ENCODE assay signal across 22 cellular contexts in genomic region chr2:131009713-131010475, GRCh38.
DNase-seq lines count a peak whose midpoint lies in the region; ATAC-seq lines count a peak whose summit lies in the region.
"Had no signal": no experiment of that assay in that cellular context is flagged by ENCODE, and none has a peak within 500 bp of the region (broad histone marks: within the 10 kb centered on the region; RNA-seq: fewer than 3 reads in every experiment).

No MANE protein-coding gene starts in this region.

- H3K36me3 Mint-ChIP-seq in activated CD8-positive, alpha-beta memory T cell treated with anti-CD3 and anti-CD28 coated beads, Interleukin-2, amount 10 ng/mL, durations not matched to agents 7 days and 5 days: peaks cover 1% of the 10 kb centered on the region
- H3K36me3 Mint-ChIP-seq in CD8-positive, alpha-beta memory T cell: peaks cover 0 to 8% (median 0%) of the 10 kb centered on the region in 3 donors
- H3K36me3 Mint-ChIP-seq in activated naive CD8-positive, alpha-beta T cell treated with anti-CD3 and anti-CD28 coated beads, Interleukin-2, amount 10 ng/mL, durations not matched to agents 7 days and 5 days: peaks cover 2% of the 10 kb centered on the region
- H3K36me3 Mint-ChIP-seq in naive thymus-derived CD8-positive, alpha-beta T cell: no peaks in the 10 kb centered on the region
- H3K36me3 Mint-ChIP-seq: CD14-positive monocyte had no signal

- peak; percentile 30 for ATAC-seq in activated CD8-positive, alpha-beta memory T cell treated with anti-CD3 and anti-CD28 coated beads, Interleukin-2, amount 10 ng/mL, durations not matched to agents 7 days and 5 days
- peak; percentile 34 for ATAC-seq in activated naive CD8-positive, alpha-beta T cell treated with anti-CD3 and anti-CD28 coated beads, Interleukin-2, amount 10 ng/mL, durations not matched to agents 7 days and 5 days (ENCODE audit: low read depth)
- ATAC-seq in naive thymus-derived CD8-positive, alpha-beta T cell: peak in 1 of 2 donors; percentile 63
- no peak for ATAC-seq in GM21423 (IDR thresholded peaks at IDR 0.05; ENCODE audit: unreplicated experiment)
- ATAC-seq: GM12878, Right ventricle myocardium inferior had no signal

- H3K27me3 ChIP-seq in CD8-positive, alpha-beta memory T cell (ENCODE audit: insufficient read depth, low read length, poor library complexity, severe bottlenecking): no peaks in the 10 kb centered on the region

- H3K4me1 Mint-ChIP-seq in activated CD8-positive, alpha-beta memory T cell treated with anti-CD3 and anti-CD28 coated beads, Interleukin-2, amount 10 ng/mL, durations not matched to agents 7 days and 5 days: peaks cover 31% of the 10 kb centered on the region
- peaks cover 34 to 37% (median 36%) of the 10 kb centered on the region in 3 donors for H3K4me1 Mint-ChIP-seq in CD8-positive, alpha-beta memory T cell
- peaks cover 35% of the 10 kb centered on the region for H3K4me1 Mint-ChIP-seq in activated naive CD8-positive, alpha-beta T cell treated with anti-CD3 and anti-CD28 coated beads, Interleukin-2, amount 10 ng/mL, durations not matched to agents 7 days and 5 days
- peaks cover 26 to 40% (median 37%) of the 10 kb centered on the region in 4 donors for H3K4me1 Mint-ChIP-seq in naive thymus-derived CD8-positive, alpha-beta T cell
- H3K4me1 Mint-ChIP-seq: B cell, CD14-positive monocyte had no signal

- DNase-seq in activated CD8-positive, alpha-beta memory T cell treated with anti-CD3 and anti-CD28 coated beads, Interleukin-2, amount 10 ng/mL, durations not matched to agents 7 days and 5 days: no peak
- no peak for DNase-seq in activated CD8-positive, alpha-beta memory T cell treated with anti-CD3 and anti-CD28 coated beads, Interleukin-2, amount 50 U/mL, for 4 hours
- peak in 2 of 5 donors; percentile 5 to 33 for DNase-seq in CD8-positive, alpha-beta memory T cell
- DNase-seq in activated naive CD8-positive, alpha-beta T cell treated with anti-CD3 and anti-CD28 coated beads, Interleukin-2, amount 10 ng/mL, durations not matched to agents 7 days and 5 days: no peak
- no peak for DNase-seq in naive thymus-derived CD8-positive, alpha-beta T cell
- DNase-seq in NAMALWA (ENCODE audit: low spot score): no peak
- no peak for DNase-seq in NCI-H82 treated with DMSO at 0.1 percent for 48 hours (lab: John Stamatoyannopoulos, UW; ENCODE audit: unreplicated experiment)
- DNase-seq: COR-L47, DMS79 treated with DMSO at 0.1 percent for 48 hours, KBM-7, NCI-H1092 treated with DMSO at 0.1 percent for 48 hours, NCI-H1436 treated with DMSO at 0.1 percent for 48 hours, NCI-H2029, NCI-H524 treated with DMSO at 0.1 percent for 48 hours, NCI-H82, OCI-M1 had no signal

- no peaks in the 10 kb centered on the region for H3K9me3 ChIP-seq in CD8-positive, alpha-beta memory T cell (ENCODE audit: low read length)

- peaks cover 8% of the 10 kb centered on the region for H3K27me3 Mint-ChIP-seq in activated CD8-positive, alpha-beta memory T cell treated with anti-CD3 and anti-CD28 coated beads, Interleukin-2, amount 10 ng/mL, durations not matched to agents 7 days and 5 days
- H3K27me3 Mint-ChIP-seq in CD8-positive, alpha-beta memory T cell: peaks cover 0 to 6% of the 10 kb centered on the region in 2 donors
- H3K27me3 Mint-ChIP-seq in activated naive CD8-positive, alpha-beta T cell treated with anti-CD3 and anti-CD28 coated beads, Interleukin-2, amount 10 ng/mL, durations not matched to agents 7 days and 5 days: peaks cover 4% of the 10 kb centered on the region
- H3K27me3 Mint-ChIP-seq in naive thymus-derived CD8-positive, alpha-beta T cell: peaks cover 0 to 3% (median 0%) of the 10 kb centered on the region in 5 donors

- no peak overlapping the region for H3K4me3 ChIP-seq in CD8-positive, alpha-beta memory T cell (ENCODE audit: low read length)
- H3K4me3 ChIP-seq: GM12878 had no signal

- POLR2A ChIA-PET in CD8-positive, alpha-beta memory T cell (lab: Charles Lee): interaction anchor here (0.8 kb wide), 1 partner anchor 32 kb away, joined by 3 read pairs; no protein-coding TSS in a partner anchor
- POLR2A ChIA-PET in activated naive CD8-positive, alpha-beta T cell treated with anti-CD3 and anti-CD28 coated beads, Interleukin-2, amount 10 ng/mL, durations not matched to agents 7 days and 5 days (lab: Charles Lee): interaction anchor here (0.9 to 4.0 kb wide), 4 partner anchors 13 to 31 kb away, joined by 3 to 28 read pairs (median 4); no protein-coding TSS in a partner anchor
- POLR2A ChIA-PET in naive thymus-derived CD8-positive, alpha-beta T cell (lab: Charles Lee): interaction anchor here (1.3 to 2.9 kb wide), 3 partner anchors 23 to 31 kb away, joined by 4 to 23 read pairs (median 6); no protein-coding TSS in a partner anchor

- no peaks in the 10 kb centered on the region for H3K9me3 Mint-ChIP-seq in activated CD8-positive, alpha-beta memory T cell treated with anti-CD3 and anti-CD28 coated beads, Interleukin-2, amount 10 ng/mL, durations not matched to agents 7 days and 5 days (ENCODE audit: low read depth)
- no peaks in the 10 kb centered on the region for H3K9me3 Mint-ChIP-seq in CD8-positive, alpha-beta memory T cell
- H3K9me3 Mint-ChIP-seq in activated naive CD8-positive, alpha-beta T cell treated with anti-CD3 and anti-CD28 coated beads, Interleukin-2, amount 10 ng/mL, durations not matched to agents 7 days and 5 days: no peaks in the 10 kb centered on the region
- H3K9me3 Mint-ChIP-seq in naive thymus-derived CD8-positive, alpha-beta T cell: peaks cover 0 to 14% (median 0%) of the 10 kb centered on the region in 9 donors

- H3K36me3 ChIP-seq in CD8-positive, alpha-beta memory T cell (ENCODE audit: insufficient read depth, low read length): no peaks in the 10 kb centered on the region

- no peak overlapping the region for H3K27ac ChIP-seq in CD8-positive, alpha-beta memory T cell (ENCODE audit: low read depth, low read length)
- H3K27ac ChIP-seq: HL-60 had no signal

- H3K4me1 ChIP-seq in CD8-positive, alpha-beta memory T cell (ENCODE audit: insufficient read depth, low read length): peaks cover 20% of the 10 kb centered on the region

- H3K27ac Mint-ChIP-seq in activated CD8-positive, alpha-beta memory T cell treated with anti-CD3 and anti-CD28 coated beads, Interleukin-2, amount 10 ng/mL, durations not matched to agents 7 days and 5 days: peak overlapping the region; percentile 47
- H3K27ac Mint-ChIP-seq in CD8-positive, alpha-beta memory T cell: peak overlapping the region; percentile 18 to 89 (median 72)
- H3K27ac Mint-ChIP-seq in activated naive CD8-positive, alpha-beta T cell treated with anti-CD3 and anti-CD28 coated beads, Interleukin-2, amount 10 ng/mL, durations not matched to agents 7 days and 5 days: peak overlapping the region; percentile 96
- peak overlapping the region in 9 of 10 donors; percentile 16 to 92 (median 62) for H3K27ac Mint-ChIP-seq in naive thymus-derived CD8-positive, alpha-beta T cell
- H3K27ac Mint-ChIP-seq: B cell had no signal

- peak overlapping the region; percentile 31 for H3K4me3 Mint-ChIP-seq in activated CD8-positive, alpha-beta memory T cell treated with anti-CD3 and anti-CD28 coated beads, Interleukin-2, amount 10 ng/mL, durations not matched to agents 7 days and 5 days
- H3K4me3 Mint-ChIP-seq in CD8-positive, alpha-beta memory T cell: peak overlapping the region in 6 of 7 donors; percentile 41 to 80 (median 66)
- peak overlapping the region; percentile 75 for H3K4me3 Mint-ChIP-seq in activated naive CD8-positive, alpha-beta T cell treated with anti-CD3 and anti-CD28 coated beads, Interleukin-2, amount 10 ng/mL, durations not matched to agents 7 days and 5 days
- peak overlapping the region in 9 of 10 donors; percentile 32 to 82 (median 76) for H3K4me3 Mint-ChIP-seq in naive thymus-derived CD8-positive, alpha-beta T cell
- H3K4me3 Mint-ChIP-seq: B cell had no signal

- CTCF ChIA-PET in activated CD8-positive, alpha-beta memory T cell treated with anti-CD3 and anti-CD28 coated beads, Interleukin-2, amount 10 ng/mL, durations not matched to agents 7 days and 5 days (lab: Charles Lee): interaction anchor here (1.4 kb wide), 1 partner anchor 31 kb away, joined by 4 read pairs; no protein-coding TSS in a partner anchor
- CTCF ChIA-PET in CD8-positive, alpha-beta memory T cell (lab: Charles Lee): no interaction called here
